ENCODE assay signal across 9 cellular contexts in genomic region chr7:128869138-128869943, GRCh38. TPM values are rescaled to one million over a fixed set of nuclear protein-coding genes. Genes with fewer than 3 reads are reported as not detected.
DNase-seq lines count a peak whose midpoint lies in the region; ATAC-seq and TF ChIP-seq lines count a peak whose summit lies in the region.
"Had no signal": no experiment of that assay in that cellular context is flagged by ENCODE, and none has a peak within 500 bp of the region (broad histone marks: within the 10 kb centered on the region; RNA-seq: fewer than 3 reads in every experiment).

No MANE protein-coding gene starts in this region.

- peaks cover 0 to 8% of the 10 kb centered on the region in 2 donors for H3K4me1 ChIP-seq in lung (ENCODE audit: control insufficient read depth in 2 of 2, insufficient read depth in 2 of 2, low read length in 2 of 2)

- peak; percentile 59 for ATAC-seq in lung (ENCODE audit: insufficient read depth, low FRiP score)
- ATAC-seq in HG03439 (IDR thresholded peaks at IDR 0.05; ENCODE audit: unreplicated experiment): no peak

- peak overlapping the region in 52 of 59 donors; percentile 6 to 90 (median 71) for H3K27ac ChIP-seq in dorsolateral prefrontal cortex
- H3K27ac ChIP-seq in lung (ENCODE audit: low read depth in 1 of 2, low read length in 1 of 2): no peak overlapping the region

- intact Hi-C loops in dorsolateral prefrontal cortex (cut with DNase I): loop anchor here (5.0 kb wide), 2 partner anchors 77 to 127 kb away; partner anchors contain the start of gene CCDC136 (in 1 of the 2)

- DNase-seq in CD1c-positive myeloid dendritic cell (ENCODE audit: extremely low spot score): peak; percentile 51
- peak; percentile 40 for DNase-seq in GM19240 (ENCODE audit: insufficient read length, low spot score)
- DNase-seq in HuH-7.5 (ENCODE audit: low spot score): peak; percentile 73
- peak; percentile 46 for DNase-seq in activated CD4-positive, CD25-positive, alpha-beta regulatory T cell treated with anti-CD3 and anti-CD28 coated beads, Interleukin-2, amount 50 U/mL, for 72 hours
- DNase-seq in dorsolateral prefrontal cortex: peak in 7 of 10 donors; percentile 23 to 78 (median 53)
- DNase-seq in lung (ENCODE audit: low spot score): peak; percentile 45
- peak; percentile 28 for DNase-seq in stimulated activated CD8-positive, alpha-beta memory T cell treated with anti-CD3 and anti-CD28 coated beads, Interleukin-4, amount 100 ng/mL, for 24 hours (ENCODE audit: low read depth)

- peak in 16 of 56 donors; percentile 5 to 40 (median 25) for TF ChIP-seq CTCF in dorsolateral prefrontal cortex (IDR thresholded peaks at IDR 0.05 in 54 of 56, conservative IDR thresholded peaks at IDR 0.05 in 2 of 56; ENCODE audit: low read depth in 1 of 56, partially characterized antibody in 56 of 56)
- TF ChIP-seq CTCF in lung (IDR thresholded peaks at IDR 0.05; ENCODE audit: control extremely low read depth, extremely low read depth): no peak

- H3K9me3 ChIP-seq in lung (ENCODE audit: control insufficient read depth in 2 of 2, insufficient read depth in 1 of 2, low read length in 1 of 2): no peaks in the 10 kb centered on the region

- 0 to 1% methylated on average over 54 to 86 of the region's 86 CpGs for WGBS in lung, 2 donors

- H3K27me3 ChIP-seq in dorsolateral prefrontal cortex (no peaks in the 10 kb centered on the region), lung (ENCODE audit: control insufficient read depth, insufficient read depth) (no peaks in the 10 kb centered on the region)

- H3K4me3 ChIP-seq in dorsolateral prefrontal cortex (peak overlapping the region; percentile 55 to 82 (median 71)), lung (peak overlapping the region; percentile 34)

- peaks cover 0 to 15% of the 10 kb centered on the region in 2 donors for H3K36me3 ChIP-seq in lung (ENCODE audit: control insufficient read depth in 2 of 2, insufficient read depth in 2 of 2, low read length in 2 of 2)

RNA-seq across cellular contexts. Expression of gene ATP6V1F, which starts 6.7 kb away (rescaled TPM):
- total RNA-seq in dorsolateral prefrontal cortex: 100 to 1,000 TPM; 118 to 295 (median 219) TPM
- total RNA-seq in lung: 100 to 1,000 TPM in 1 of 2 donors, 10 to 100 TPM in 1; 43.9 to 165 TPM
- 100 to 1,000 TPM; 286 to 383 TPM for polyA plus RNA-seq in lung

RNA-seq across cellular contexts. Expression of gene FLNC, which starts 39.1 kb away (rescaled TPM):
- total RNA-seq in dorsolateral prefrontal cortex (10 to 100 TPM in 70 of 120 experiments, 1 to 10 TPM in 50; 4.1 to 35.8 (median 10.9) TPM), lung (10 to 100 TPM; 13.3 to 24.2 TPM)
- 1 to 10 TPM; 2.0 to 2.2 TPM for polyA plus RNA-seq in lung

RNA-seq across cellular contexts. Expression of gene KCP, which starts 41.2 kb away (rescaled TPM):
- total RNA-seq in dorsolateral prefrontal cortex (1 to 10 TPM in 8 of 120 experiments, under 1 TPM in 105, not detected in 7; 0.15 to 1.5 (median 0.64) TPM), lung (1 to 10 TPM in 1 of 2 donors, under 1 TPM in 1; 0.64 to 3.9 TPM)
- polyA plus RNA-seq in lung: under 1 TPM; 0.22 to 0.47 TPM
- total RNA-seq: NCI-H460 had no signal

Comparison
In these comparisons a context has a peak if more than half of its experiments do, and no peak if none do; other contexts are left out.
1. H3K27ac ChIP-seq: peak in dorsolateral prefrontal cortex (52 of 59); none in lung (0 of 2).
2. Peak in every context shown above with its lines, with median percentiles within 50 percentile points of each other: DNase-seq.